ENCODE assay signal across 18 cellular contexts in the genomic region with DNA sequence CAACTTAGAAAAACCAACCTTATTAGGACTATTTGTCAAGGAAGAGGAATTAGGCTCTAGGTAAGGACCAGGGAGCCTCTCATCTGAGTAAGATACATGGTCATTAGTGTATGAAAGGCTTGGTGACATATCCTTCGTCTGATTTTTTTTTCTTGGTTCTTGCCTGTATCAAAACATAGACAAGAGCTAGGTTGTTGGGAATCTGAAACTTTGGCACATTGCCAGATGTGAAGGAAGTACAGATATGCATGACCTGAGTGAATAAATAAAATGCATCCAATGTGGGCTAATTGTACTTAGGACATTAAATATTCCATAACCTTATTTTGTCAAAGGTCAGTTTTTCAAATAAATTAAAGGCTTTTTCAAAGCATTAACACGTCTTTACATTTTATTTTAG.
"Had no signal": no experiment of that assay in that cellular context is flagged by ENCODE, and none has a peak within 500 bp of the region (broad histone marks: within the 10 kb centered on the region; RNA-seq: fewer than 3 reads in every experiment).

No MANE protein-coding gene starts in this region.

- DNase-seq: activated CD4-positive, alpha-beta T cell treated with anti-CD3 and anti-CD28 coated beads, Interleukin-2, amount 50 U/mL, for 4 hours; activated CD4-positive, CD25-positive, alpha-beta regulatory T cell treated with anti-CD3 and anti-CD28 coated beads, Interleukin-2, amount 50 U/mL, for 72 hours; activated T-cell treated with anti-CD3 and anti-CD28 coated beads, Interleukin-2, amount 50 U/mL, for 24 hours; amniotic stem cell; body of pancreas; central memory CD4-positive, alpha-beta T cell; effector memory CD4-positive, alpha-beta T cell; heart left ventricle; left cardiac atrium; lower lobe of right lung; naive B cell; stimulated activated CD4-positive, alpha-beta T cell treated with anti-CD3 and anti-CD28 coated beads, Interleukin-12 subunit alpha, Interleukin-12 subunit beta, amount 100 ng/mL, for 4 hours; stimulated activated CD4-positive, alpha-beta T cell treated with anti-CD3 and anti-CD28 coated beads, Interleukin-2, amount 100 ng/mL, for 24 hours; stomach; T-helper 1 cell; T1000; testis; upper lobe of right lung had no signal
